Comparison of ENCODE assay signal across 8 cellular contexts in the genomic region with DNA sequence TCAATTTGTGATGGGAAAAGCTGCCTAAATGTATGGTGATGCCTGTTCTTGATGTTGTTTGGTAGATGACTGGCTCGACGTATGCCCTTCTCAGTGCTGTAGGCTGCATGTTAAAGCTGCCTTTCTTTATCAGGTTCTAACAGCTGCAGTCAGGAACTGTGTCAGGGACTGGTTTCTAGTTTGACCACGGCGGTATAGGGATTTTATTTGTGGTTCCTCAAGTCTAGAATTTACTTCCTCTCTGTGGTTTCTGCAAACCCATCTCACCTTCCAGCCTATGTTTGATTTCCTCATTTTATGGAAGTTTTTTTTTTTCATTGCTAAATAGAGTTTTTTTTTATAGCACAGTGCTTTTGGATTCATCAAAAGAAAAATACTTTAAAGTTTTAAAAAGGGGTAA. TPM values are rescaled to one million over a fixed set of nuclear protein-coding genes. Genes with fewer than 3 reads are reported as not detected.
A peak's percentile ranks its signal among the peaks of the same experiment; 100 is the strongest.
DNase-seq lines count a peak whose midpoint lies in the region; ATAC-seq lines count a peak whose summit lies in the region.

No MANE protein-coding gene starts in this region.

- peak; percentile 85 for DNase-seq in GDM1 (lab: John Stamatoyannopoulos, UW)
- DNase-seq in UCSD-AML1 (lab: John Stamatoyannopoulos, UW; ENCODE audit: unreplicated experiment), result peak; percentile 19
- DNase-seq in medulla oblongata (ENCODE audit: extremely low spot score), result peak; percentile 80
- DNase-seq in NCI-H2196 (lab: John Stamatoyannopoulos, UW; ENCODE audit: unreplicated experiment), result no peak
- DNase-seq in NCI-H524 treated with DMSO at 0.1 percent for 48 hours (lab: John Stamatoyannopoulos, UW), result no peak
- no peak for DNase-seq in neuronal stem cell (ENCODE audit: low spot score)

- no peak overlapping the region for H2BK15ac ChIP-seq in neuronal stem cell (ENCODE audit: low read length)

- H2AFZ ChIP-seq in neuronal stem cell (ENCODE audit: low read length), result no peak overlapping the region

- H3K18ac ChIP-seq in neuronal stem cell (ENCODE audit: low read length), result no peak overlapping the region

- no peak overlapping the region for H2BK5ac ChIP-seq in neuronal stem cell (ENCODE audit: low read length)

- no peak overlapping the region for H3K4me2 ChIP-seq in neuronal stem cell (ENCODE audit: insufficient read depth, low read length, poor library complexity, severe bottlenecking)

- H3K4ac ChIP-seq in neuronal stem cell (ENCODE audit: low read length), result no peak overlapping the region

- no peak overlapping the region for H4K91ac ChIP-seq in neuronal stem cell (ENCODE audit: low read depth, low read length, poor library complexity)

- no peak overlapping the region for H2AK5ac ChIP-seq in neuronal stem cell (ENCODE audit: low read depth, low read length)

- H3K4me3 ChIP-seq in neuronal stem cell (ENCODE audit: low read length in 2 of 2), result no peak overlapping the region

- H3K9ac ChIP-seq in neuronal stem cell (ENCODE audit: low read depth, low read length, poor library complexity), result no peak overlapping the region

- no peak overlapping the region for H3K23ac ChIP-seq in neuronal stem cell (ENCODE audit: low read depth, low read length, poor library complexity)

- peak; percentile 53 for ATAC-seq in GM19463 (IDR thresholded peaks at IDR 0.05; ENCODE audit: unreplicated experiment)
- peak; percentile 77 for ATAC-seq in HG03432 (IDR thresholded peaks at IDR 0.05; ENCODE audit: unreplicated experiment)

- peaks cover 4 to 11% of the 10 kb centered on the region in 2 donors for H3K36me3 ChIP-seq in neuronal stem cell (replicated peaks in 1 of 2; ENCODE audit: control insufficient read depth in 2 of 2, insufficient read depth in 2 of 2, low read length in 2 of 2)

- H2BK12ac ChIP-seq in neuronal stem cell (ENCODE audit: low read length), result no peak overlapping the region

- peaks cover 2 to 5% of the 10 kb centered on the region in 2 donors for H3K9me3 ChIP-seq in neuronal stem cell (replicated peaks in 1 of 2; ENCODE audit: control insufficient read depth in 2 of 2, insufficient read depth in 1 of 2, low read depth in 1 of 2, low read length in 2 of 2)

- H3K27me3 ChIP-seq in neuronal stem cell (ENCODE audit: control insufficient read depth in 3 of 3, insufficient read depth in 3 of 3, low read depth in 1 of 3, low read length in 3 of 3), result peaks cover 0 to 2% (median 0%) of the 10 kb centered on the region in 3 experiments

- WGBS in neuronal stem cell (ENCODE audit: extremely low coverage in 2 of 2, insufficient read length in 2 of 2, insufficient replicate concordance in 1 of 2), 2 donors, result no CpG with 5 or more reads among the region's 4 CpGs

- no peak overlapping the region for H4K8ac ChIP-seq in neuronal stem cell (ENCODE audit: low read depth, low read length)

- no peak overlapping the region for H3K27ac ChIP-seq in neuronal stem cell (replicated peaks; ENCODE audit: low read length)

- H2BK120ac ChIP-seq in neuronal stem cell (ENCODE audit: low read depth, low read length), result no peak overlapping the region

- peaks cover 2 to 18% of the 10 kb centered on the region in 2 donors for H3K4me1 ChIP-seq in neuronal stem cell (ENCODE audit: control insufficient read depth in 2 of 2, insufficient read depth in 1 of 2, low read depth in 1 of 2, low read length in 2 of 2)

- peaks cover 5% of the 10 kb centered on the region for H3K79me1 ChIP-seq in neuronal stem cell (ENCODE audit: low read depth, low read length)

- no peak overlapping the region for H3K14ac ChIP-seq in neuronal stem cell (ENCODE audit: low read length)

RNA-seq across cellular contexts. Expression of a gene that starts 26.5 kb away (rescaled TPM):
- polyA plus RNA-seq in neuronal stem cell (2013, experiment 1 of 2), result 6.7 TPM
- polyA plus RNA-seq in neuronal stem cell (2013, experiment 2 of 2), result 7.3 TPM

Comparison
In these comparisons a context has a peak if more than half of its experiments do, and no peak if none do; other contexts are left out.
1. DNase-seq: peak in GDM1 (single experiment), UCSD-AML1 (single experiment) and medulla oblongata (single experiment); none in NCI-H2196 (single experiment), NCI-H524 treated with DMSO at 0.1 percent for 48 hours (single experiment) and neuronal stem cell (single experiment).